ENCODE assay signal across 21 cellular contexts in the genomic region with DNA sequence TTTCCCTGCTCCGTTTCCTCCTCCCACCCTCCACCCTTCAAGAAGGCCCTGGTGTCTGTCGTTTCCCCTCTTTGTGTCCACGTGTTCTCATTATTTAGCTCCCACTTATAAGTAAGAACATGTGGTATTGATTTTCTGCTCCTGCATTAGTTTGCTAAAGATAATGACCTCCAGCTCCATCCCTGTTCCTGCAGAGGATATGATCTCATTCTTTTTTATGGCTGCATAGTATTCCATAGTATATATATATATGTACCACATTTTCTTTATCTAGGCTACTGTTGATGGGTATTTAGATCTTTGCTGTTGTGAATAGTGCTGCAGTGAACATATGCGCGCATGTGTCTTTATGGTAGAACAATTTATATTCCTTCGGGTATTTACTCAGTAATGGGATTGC.
"Had no signal": no experiment of that assay in that cellular context is flagged by ENCODE, and none has a peak within 500 bp of the region (broad histone marks: within the 10 kb centered on the region; RNA-seq: fewer than 3 reads in every experiment).

No MANE protein-coding gene starts in this region.

- H3K27me3 ChIP-seq: gastrocnemius medialis, heart left ventricle, spleen, upper lobe of left lung had no signal

- H3K4me3 Mint-ChIP-seq: activated naive CD4-positive, alpha-beta T cell treated with anti-CD3 and anti-CD28 coated beads, Interleukin-2, amount 10 ng/mL, durations not matched to agents 7 days and 5 days had no signal

- DNase-seq: activated CD4-positive, alpha-beta T cell treated with anti-CD3 and anti-CD28 coated beads, Interleukin-2, amount 50 U/mL, for 4 hours; activated effector memory CD4-positive, alpha-beta T cell treated with Interleukin-2 at 50 U/mL for 16 hours; activated naive CD4-positive, alpha-beta T cell treated with anti-CD3 and anti-CD28 coated beads, Interleukin-2, amount 10 ng/mL, durations not matched to agents 7 days and 5 days; activated T-cell treated with anti-CD3 and anti-CD28 coated beads, Interleukin-2, amount 50 U/mL, for 48 hours; aorta; central memory CD4-positive, alpha-beta T cell; effector memory CD4-positive, alpha-beta T cell; esophagus squamous epithelium; gastrocnemius medialis; heart left ventricle; islet precursor cell; left cardiac atrium; mesendoderm; mucosa of descending colon; spleen; stimulated activated CD4-positive, alpha-beta T cell treated with anti-CD3 and anti-CD28 coated beads, Interleukin-4, amount 100 ng/mL, for 1 hour; stimulated activated naive CD4-positive, alpha-beta T cell treated with Interleukin-2 at 50 U/mL for 16 hours; SW 1271; upper lobe of left lung had no signal

- H3K36me3 ChIP-seq: esophagus squamous epithelium, prostate gland, thoracic aorta had no signal

- H3K4me3 ChIP-seq: esophagus squamous epithelium, gastrocnemius medialis, heart left ventricle, mucosa of descending colon, prostate gland, spleen, thoracic aorta, upper lobe of left lung had no signal

- ATAC-seq: gastrocnemius medialis, heart left ventricle, left cardiac atrium, mucosa of descending colon had no signal

- H3K9me3 ChIP-seq: esophagus squamous epithelium, gastrocnemius medialis, heart left ventricle, mucosa of descending colon, prostate gland, thoracic aorta, upper lobe of left lung had no signal

- H3K27ac Mint-ChIP-seq: activated naive CD4-positive, alpha-beta T cell treated with anti-CD3 and anti-CD28 coated beads, Interleukin-2, amount 10 ng/mL, durations not matched to agents 7 days and 5 days had no signal

- H3K27ac ChIP-seq: esophagus squamous epithelium, thoracic aorta had no signal
